In the genomic region with DNA sequence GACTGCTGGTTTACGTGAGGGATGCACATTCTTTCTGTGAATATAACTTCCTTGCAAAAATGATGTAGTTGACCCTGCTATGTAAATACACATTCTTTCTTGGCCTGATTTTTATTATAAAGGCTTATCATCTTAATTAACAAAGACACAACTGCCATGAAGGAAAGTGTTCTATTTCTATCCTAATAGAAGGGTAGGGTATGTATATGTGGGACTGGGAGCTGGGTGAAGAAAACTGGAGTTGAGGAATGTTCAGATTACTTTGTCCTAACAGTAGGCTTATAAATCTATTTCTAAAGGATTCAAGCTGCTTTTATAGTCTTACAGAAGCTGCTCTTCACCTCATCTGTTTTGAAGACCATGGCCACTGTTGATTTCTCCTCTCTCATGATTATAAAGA, we compare ENCODE assay signal across 6 cellular contexts.
"Had no signal": no experiment of that assay in that cellular context is flagged by ENCODE, and none has a peak within 500 bp of the region (broad histone marks: within the 10 kb centered on the region; RNA-seq: fewer than 3 reads in every experiment).

No MANE protein-coding gene starts in this region.

- H3K4me3 ChIP-seq: GM23338, K562 had no signal

- ATAC-seq: GM23338, K562 had no signal

- H3K4me2 ChIP-seq: GM23338 had no signal

- DNase-seq: H9, HCEC 1CT, IMR-90, KG1 had no signal
